In the genomic region with DNA sequence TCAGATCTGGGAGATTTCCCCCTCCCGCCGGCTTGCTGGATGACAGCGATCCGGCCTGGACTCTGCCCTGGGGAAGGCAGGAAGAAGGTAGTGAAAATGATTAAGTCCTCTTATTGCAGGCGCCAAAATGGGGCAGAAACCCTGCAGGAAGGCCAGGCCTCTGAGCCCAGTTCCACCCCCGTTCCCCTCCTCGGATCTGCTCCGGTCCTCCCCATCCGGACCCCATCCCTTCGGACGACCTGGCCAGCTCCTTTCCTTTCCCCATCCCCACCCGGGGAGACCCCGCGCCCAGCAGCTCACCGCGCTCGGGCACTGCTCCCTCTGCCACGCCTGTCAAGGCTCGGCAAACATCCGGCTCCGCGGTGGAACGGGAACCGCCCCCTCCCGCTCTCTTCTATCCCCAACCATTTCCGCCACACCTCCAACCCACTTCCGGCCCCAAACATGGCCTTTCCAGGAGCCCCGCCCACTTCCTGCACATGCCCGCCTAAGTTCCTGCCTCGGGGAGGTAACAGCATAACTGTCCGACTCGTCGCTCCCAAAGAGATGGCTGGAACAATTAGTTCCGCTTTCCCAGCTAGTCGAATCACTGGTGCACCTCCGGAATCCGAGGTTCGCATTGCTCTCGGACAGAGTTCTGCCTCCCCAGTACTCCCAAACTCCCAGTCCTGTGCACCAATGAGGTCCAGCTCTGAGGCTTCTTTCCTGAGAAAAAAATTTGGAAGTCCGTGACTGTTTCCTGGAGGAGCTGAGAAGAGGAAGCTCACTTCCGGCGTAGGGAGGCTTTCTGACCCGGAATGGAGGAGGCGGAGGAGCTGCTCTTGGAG, we compare ENCODE assay signal across 1 cellular context.
TF ChIP-seq lines count a peak whose summit lies in the region.

A gene (minus strand): TSS at position 369 of the 827 bp plus-strand sequence. CDS start 4,512 bp downstream, outside the sequence.
A gene (plus strand): TSS at position 781 of the 827 bp plus-strand sequence. CDS start 17 bp downstream, at position 798.

TF ChIP-seq in A549, 52 proteins besides CTCF, POLR2A, EP300 and RAD21 (continued from another document):
- TF ChIP-seq, protein P1, sequence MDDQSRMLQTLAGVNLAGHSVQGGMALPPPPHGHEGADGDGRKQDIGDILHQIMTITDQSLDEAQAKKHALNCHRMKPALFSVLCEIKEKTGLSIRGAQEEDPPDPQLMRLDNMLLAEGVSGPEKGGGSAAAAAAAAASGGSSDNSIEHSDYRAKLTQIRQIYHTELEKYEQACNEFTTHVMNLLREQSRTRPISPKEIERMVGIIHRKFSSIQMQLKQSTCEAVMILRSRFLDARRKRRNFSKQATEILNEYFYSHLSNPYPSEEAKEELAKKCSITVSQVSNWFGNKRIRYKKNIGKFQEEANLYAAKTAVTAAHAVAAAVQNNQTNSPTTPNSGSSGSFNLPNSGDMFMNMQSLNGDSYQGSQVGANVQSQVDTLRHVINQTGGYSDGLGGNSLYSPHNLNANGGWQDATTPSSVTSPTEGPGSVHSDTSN (IDR thresholded peaks at IDR 0.05) = 0 out of 2 replicates have a peak, but pooled peaks have one; percentile 8
- TF ChIP-seq, protein P2, sequence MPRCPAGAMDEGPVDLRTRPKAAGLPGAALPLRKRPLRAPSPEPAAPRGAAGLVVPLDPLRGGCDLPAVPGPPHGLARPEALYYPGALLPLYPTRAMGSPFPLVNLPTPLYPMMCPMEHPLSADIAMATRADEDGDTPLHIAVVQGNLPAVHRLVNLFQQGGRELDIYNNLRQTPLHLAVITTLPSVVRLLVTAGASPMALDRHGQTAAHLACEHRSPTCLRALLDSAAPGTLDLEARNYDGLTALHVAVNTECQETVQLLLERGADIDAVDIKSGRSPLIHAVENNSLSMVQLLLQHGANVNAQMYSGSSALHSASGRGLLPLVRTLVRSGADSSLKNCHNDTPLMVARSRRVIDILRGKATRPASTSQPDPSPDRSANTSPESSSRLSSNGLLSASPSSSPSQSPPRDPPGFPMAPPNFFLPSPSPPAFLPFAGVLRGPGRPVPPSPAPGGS (IDR thresholded peaks at IDR 0.05) = peak; percentile 40; the same call in 1 of the 3 replicates
- TF ChIP-seq, protein P3, sequence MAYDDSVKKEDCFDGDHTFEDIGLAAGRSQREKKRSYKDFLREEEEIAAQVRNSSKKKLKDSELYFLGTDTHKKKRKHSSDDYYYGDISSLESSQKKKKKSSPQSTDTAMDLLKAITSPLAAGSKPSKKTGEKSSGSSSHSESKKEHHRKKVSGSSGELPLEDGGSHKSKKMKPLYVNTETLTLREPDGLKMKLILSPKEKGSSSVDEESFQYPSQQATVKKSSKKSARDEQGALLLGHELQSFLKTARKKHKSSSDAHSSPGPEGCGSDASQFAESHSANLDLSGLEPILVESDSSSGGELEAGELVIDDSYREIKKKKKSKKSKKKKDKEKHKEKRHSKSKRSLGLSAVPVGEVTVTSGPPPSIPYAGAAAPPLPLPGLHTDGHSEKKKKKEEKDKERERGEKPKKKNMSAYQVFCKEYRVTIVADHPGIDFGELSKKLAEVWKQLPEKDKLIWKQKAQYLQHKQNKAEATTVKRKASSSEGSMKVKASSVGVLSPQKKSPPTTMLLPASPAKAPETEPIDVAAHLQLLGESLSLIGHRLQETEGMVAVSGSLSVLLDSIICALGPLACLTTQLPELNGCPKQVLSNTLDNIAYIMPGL (CRISPR knock-in tag; IDR thresholded peaks at IDR 0.05; ENCODE audit: borderline replicate concordance) = no peak
- TF ChIP-seq ZC3H11A (IDR thresholded peaks at IDR 0.05) (peak; percentile 45; the same call in 1 of the 2 replicates), HEYL (CRISPR knock-in tag; IDR thresholded peaks at IDR 0.05) (no peak), NFE2L2 (conservative IDR thresholded peaks at IDR 0.05; ENCODE audit: low read length) (no peak), MAZ (IDR thresholded peaks at IDR 0.05; ENCODE audit: borderline replicate concordance, low read depth, low read length) (0 out of 2 replicates have a peak, but pooled peaks have one; percentile 56), EHF (CRISPR knock-in tag; IDR thresholded peaks at IDR 0.05) (no peak), GATA3 (IDR thresholded peaks at IDR 0.05; ENCODE audit: borderline replicate concordance) (no peak), JUNB (IDR thresholded peaks at IDR 0.05) (no peak), ZFP36 (IDR thresholded peaks at IDR 0.05; ENCODE audit: borderline replicate concordance, partially characterized antibody) (peak; percentile 80), HOXB13 (CRISPR knock-in tag; IDR thresholded peaks at IDR 0.05; ENCODE audit: low read depth) (0 out of 2 replicates have a peak, but pooled peaks have one; percentile 38), ZSCAN20 (CRISPR knock-in tag; IDR thresholded peaks at IDR 0.05) (no peak), HDAC2 (IDR thresholded peaks at IDR 0.05) (no peak), RCOR1 (IDR thresholded peaks at IDR 0.05; ENCODE audit: low read depth, low read length) (no peak), TP53 (CRISPR knock-in tag; IDR thresholded peaks at IDR 0.05) (no peak), EHMT2 (IDR thresholded peaks at IDR 0.05; ENCODE audit: low read depth) (no peak), NR3C1 (IDR thresholded peaks at IDR 0.05) (no peak), RFX5 (IDR thresholded peaks at IDR 0.05) (peak; percentile 57; the same call in 1 of the 2 replicates), MYC (IDR thresholded peaks at IDR 0.05; ENCODE audit: borderline replicate concordance, low read length) (peak; percentile 77; the same call in 1 of the 2 replicates), RARB (CRISPR knock-in tag; IDR thresholded peaks at IDR 0.05) (peak; percentile 79; the same call in 1 of the 2 replicates), JUN (IDR thresholded peaks at IDR 0.05) (peak; percentile 87 to 89; a peak in 4 of 5 replicates), FOSL2 (IDR thresholded peaks at IDR 0.05) (no peak), FOSL2 (CRISPR knock-in tag; IDR thresholded peaks at IDR 0.05) (0 out of 2 replicates have a peak, but pooled peaks have one; percentile 36), CHD2 (IDR thresholded peaks at IDR 0.05; ENCODE audit: low read length, partially characterized antibody) (peak; percentile 34), KDM1A (IDR thresholded peaks at IDR 0.05; ENCODE audit: low read depth) (no peak), KDM5A (IDR thresholded peaks at IDR 0.05) (no peak; the same call in 1 of the 2 replicates)
- TF ChIP-seq, protein P4, sequence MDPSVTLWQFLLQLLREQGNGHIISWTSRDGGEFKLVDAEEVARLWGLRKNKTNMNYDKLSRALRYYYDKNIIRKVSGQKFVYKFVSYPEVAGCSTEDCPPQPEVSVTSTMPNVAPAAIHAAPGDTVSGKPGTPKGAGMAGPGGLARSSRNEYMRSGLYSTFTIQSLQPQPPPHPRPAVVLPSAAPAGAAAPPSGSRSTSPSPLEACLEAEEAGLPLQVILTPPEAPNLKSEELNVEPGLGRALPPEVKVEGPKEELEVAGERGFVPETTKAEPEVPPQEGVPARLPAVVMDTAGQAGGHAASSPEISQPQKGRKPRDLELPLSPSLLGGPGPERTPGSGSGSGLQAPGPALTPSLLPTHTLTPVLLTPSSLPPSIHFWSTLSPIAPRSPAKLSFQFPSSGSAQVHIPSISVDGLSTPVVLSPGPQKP (IDR thresholded peaks at IDR 0.05; ENCODE audit: low read depth, low read length) = peak; percentile 96
- TF ChIP-seq, protein P5, sequence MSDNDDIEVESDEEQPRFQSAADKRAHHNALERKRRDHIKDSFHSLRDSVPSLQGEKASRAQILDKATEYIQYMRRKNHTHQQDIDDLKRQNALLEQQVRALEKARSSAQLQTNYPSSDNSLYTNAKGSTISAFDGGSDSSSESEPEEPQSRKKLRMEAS (IDR thresholded peaks at IDR 0.05) = peak; percentile 93
- TF ChIP-seq, protein P6, sequence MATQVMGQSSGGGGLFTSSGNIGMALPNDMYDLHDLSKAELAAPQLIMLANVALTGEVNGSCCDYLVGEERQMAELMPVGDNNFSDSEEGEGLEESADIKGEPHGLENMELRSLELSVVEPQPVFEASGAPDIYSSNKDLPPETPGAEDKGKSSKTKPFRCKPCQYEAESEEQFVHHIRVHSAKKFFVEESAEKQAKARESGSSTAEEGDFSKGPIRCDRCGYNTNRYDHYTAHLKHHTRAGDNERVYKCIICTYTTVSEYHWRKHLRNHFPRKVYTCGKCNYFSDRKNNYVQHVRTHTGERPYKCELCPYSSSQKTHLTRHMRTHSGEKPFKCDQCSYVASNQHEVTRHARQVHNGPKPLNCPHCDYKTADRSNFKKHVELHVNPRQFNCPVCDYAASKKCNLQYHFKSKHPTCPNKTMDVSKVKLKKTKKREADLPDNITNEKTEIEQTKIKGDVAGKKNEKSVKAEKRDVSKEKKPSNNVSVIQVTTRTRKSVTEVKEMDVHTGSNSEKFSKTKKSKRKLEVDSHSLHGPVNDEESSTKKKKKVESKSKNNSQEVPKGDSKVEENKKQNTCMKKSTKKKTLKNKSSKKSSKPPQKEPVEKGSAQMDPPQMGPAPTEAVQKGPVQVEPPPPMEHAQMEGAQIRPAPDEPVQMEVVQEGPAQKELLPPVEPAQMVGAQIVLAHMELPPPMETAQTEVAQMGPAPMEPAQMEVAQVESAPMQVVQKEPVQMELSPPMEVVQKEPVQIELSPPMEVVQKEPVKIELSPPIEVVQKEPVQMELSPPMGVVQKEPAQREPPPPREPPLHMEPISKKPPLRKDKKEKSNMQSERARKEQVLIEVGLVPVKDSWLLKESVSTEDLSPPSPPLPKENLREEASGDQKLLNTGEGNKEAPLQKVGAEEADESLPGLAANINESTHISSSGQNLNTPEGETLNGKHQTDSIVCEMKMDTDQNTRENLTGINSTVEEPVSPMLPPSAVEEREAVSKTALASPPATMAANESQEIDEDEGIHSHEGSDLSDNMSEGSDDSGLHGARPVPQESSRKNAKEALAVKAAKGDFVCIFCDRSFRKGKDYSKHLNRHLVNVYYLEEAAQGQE (IDR thresholded peaks at IDR 0.05) = no peak; the same call in 1 of the 2 replicates
- TF ChIP-seq, protein P7, sequence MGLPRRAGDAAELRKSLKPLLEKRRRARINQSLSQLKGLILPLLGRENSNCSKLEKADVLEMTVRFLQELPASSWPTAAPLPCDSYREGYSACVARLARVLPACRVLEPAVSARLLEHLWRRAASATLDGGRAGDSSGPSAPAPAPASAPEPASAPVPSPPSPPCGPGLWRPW (IDR thresholded peaks at IDR 0.05) = no peak
- TF ChIP-seq, protein P8, sequence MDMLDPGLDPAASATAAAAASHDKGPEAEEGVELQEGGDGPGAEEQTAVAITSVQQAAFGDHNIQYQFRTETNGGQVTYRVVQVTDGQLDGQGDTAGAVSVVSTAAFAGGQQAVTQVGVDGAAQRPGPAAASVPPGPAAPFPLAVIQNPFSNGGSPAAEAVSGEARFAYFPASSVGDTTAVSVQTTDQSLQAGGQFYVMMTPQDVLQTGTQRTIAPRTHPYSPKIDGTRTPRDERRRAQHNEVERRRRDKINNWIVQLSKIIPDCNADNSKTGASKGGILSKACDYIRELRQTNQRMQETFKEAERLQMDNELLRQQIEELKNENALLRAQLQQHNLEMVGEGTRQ (IDR thresholded peaks at IDR 0.05) = peak; percentile 21; the same call in 1 of the 2 replicates
